In the genomic region with DNA sequence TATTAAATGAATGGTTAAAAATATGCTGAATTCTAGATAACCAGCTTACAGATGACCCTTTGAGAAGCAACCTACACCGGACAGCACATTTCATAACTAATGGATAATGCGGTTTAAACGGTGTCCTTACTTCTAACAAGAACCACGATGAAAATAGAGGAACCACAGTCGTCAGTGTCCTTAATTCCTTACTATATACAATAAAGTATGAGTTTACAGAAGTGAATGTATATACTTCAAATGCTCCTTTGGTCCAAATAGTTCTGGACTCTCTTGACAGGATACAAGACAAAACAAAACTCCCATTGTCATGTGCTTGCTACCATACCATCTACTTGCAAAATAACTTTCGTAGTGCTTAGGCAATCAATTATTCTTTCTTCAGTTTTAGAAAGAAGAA, we compare ENCODE assay signal across 9 cellular contexts. TPM values are rescaled to one million over a fixed set of nuclear protein-coding genes. Genes with fewer than 3 reads are reported as not detected.
DNase-seq lines count a peak whose midpoint lies in the region; ATAC-seq, FAIRE-seq and TF ChIP-seq lines count a peak whose summit lies in the region.
"Had no signal": no experiment of that assay in that cellular context is flagged by ENCODE, and none has a peak within 500 bp of the region (broad histone marks: within the 10 kb centered on the region; RNA-seq: fewer than 3 reads in every experiment).

No MANE protein-coding gene starts in this region.

- in situ Hi-C loops in Panc1 (cut with HindIII; ENCODE audit: low pct_unique_long_range_greater_than_20kb, low sequenced_read_pairs): no loop called here

- TF ChIP-seq CTCF in Panc1 (IDR thresholded peaks at IDR 0.05): no peak
- TF ChIP-seq CTCF in endothelial cell of umbilical vein (IDR thresholded peaks at IDR 0.05; ENCODE audit: extremely low read depth in 1 of 2, insufficient read depth in 1 of 2, low read depth in 1 of 2, low read length in 2 of 2): no peak
- no peak for TF ChIP-seq CTCF in thyroid gland (IDR thresholded peaks at IDR 0.05)

- H3K4me1 ChIP-seq in Panc1 (ENCODE audit: control insufficient read depth, insufficient read depth, low read length): peaks cover 17% of the 10 kb centered on the region
- H3K4me1 ChIP-seq in endothelial cell of umbilical vein (ENCODE audit: control insufficient read depth, extremely low read depth, insufficient read depth, low read length): peaks cover 44% of the 10 kb centered on the region
- H3K4me1 ChIP-seq in thyroid gland: peaks cover 0 to 4% of the 10 kb centered on the region in 2 donors

- TF ChIP-seq POLR2A in endothelial cell of umbilical vein (IDR thresholded peaks at IDR 0.05; ENCODE audit: low read depth, low read length): no peak
- TF ChIP-seq POLR2A in thyroid gland (IDR thresholded peaks at IDR 0.05): no peak

- 87 to 94% methylated on average over 6 of the region's 6 CpGs for WGBS in thyroid gland, 2 donors

- CTCF ChIA-PET in Panc1 (lab: Charles Lee): no interaction called here
- CTCF ChIA-PET in endothelial cell of umbilical vein (lab: Charles Lee): interaction anchor here (0.6 to 2.1 kb wide), 6 partner anchors 65 to 378 kb away, joined by 3 to 13 read pairs (median 3); no protein-coding TSS in a partner anchor

- H3K27ac Mint-ChIP-seq in activated CD4-positive, alpha-beta T cell treated with anti-CD3 and anti-CD28 coated beads, Interleukin-2, amount 10 ng/mL, durations not matched to agents 24 days and 14 days: peak overlapping the region; percentile 81
- peak overlapping the region; percentile 99 for H3K27ac Mint-ChIP-seq in stimulated activated effector memory CD8-positive, alpha-beta T cell treated with anti-CD3 and anti-CD28 coated beads, Interleukin-12 subunit alpha, Interleukin-12 subunit beta, amount 100 ng/mL, for 72 hours

- no peak for DNase-seq in activated CD4-positive, alpha-beta T cell treated with anti-CD3 and anti-CD28 coated beads, Interleukin-2, amount 10 ng/mL, durations not matched to agents 24 days and 14 days
- no peak for DNase-seq in activated CD4-positive, alpha-beta T cell treated with anti-CD3 and anti-CD28 coated beads, Interleukin-2, amount 50 U/mL, for 48 hours
- no peak for DNase-seq in Panc1 (ENCODE audit: low read depth, low spot score)
- no peak for DNase-seq in endothelial cell of umbilical vein (ENCODE audit: low read depth, low spot score)
- DNase-seq in stimulated activated effector memory CD8-positive, alpha-beta T cell treated with anti-CD3 and anti-CD28 coated beads, Interleukin-12 subunit alpha, Interleukin-12 subunit beta, amount 100 ng/mL, for 72 hours (ENCODE audit: low spot score in 2 of 2): no peak
- no peak for DNase-seq in thyroid gland
- DNase-seq in OCI-M2 (lab: John Stamatoyannopoulos, UW; ENCODE audit: unreplicated experiment): no peak
- DNase-seq: GOT3 had no signal

- no peak overlapping the region for H3K9ac ChIP-seq in endothelial cell of umbilical vein (replicated peaks; ENCODE audit: extremely low read depth, insufficient read depth, low read length)

- peaks cover 69% of the 10 kb centered on the region for H3K79me2 ChIP-seq in endothelial cell of umbilical vein (ENCODE audit: control insufficient read depth, insufficient read depth, low read length)

- H3K4me1 Mint-ChIP-seq in activated CD4-positive, alpha-beta T cell treated with anti-CD3 and anti-CD28 coated beads, Interleukin-2, amount 10 ng/mL, durations not matched to agents 24 days and 14 days: peaks cover 54% of the 10 kb centered on the region
- peaks cover 55% of the 10 kb centered on the region for H3K4me1 Mint-ChIP-seq in stimulated activated effector memory CD8-positive, alpha-beta T cell treated with anti-CD3 and anti-CD28 coated beads, Interleukin-12 subunit alpha, Interleukin-12 subunit beta, amount 100 ng/mL, for 72 hours

- H3K9me1 ChIP-seq in endothelial cell of umbilical vein (replicated peaks; ENCODE audit: control insufficient read depth, extremely low read depth, insufficient read depth, low read length): no peaks in the 10 kb centered on the region

- H3K9me3 ChIP-seq in Panc1 (ENCODE audit: control insufficient read depth, insufficient read depth, low read depth, low read length): no peaks in the 10 kb centered on the region
- no peaks in the 10 kb centered on the region for H3K9me3 ChIP-seq in endothelial cell of umbilical vein (replicated peaks; ENCODE audit: control insufficient read depth, insufficient read depth, low read length)
- no peaks in the 10 kb centered on the region for H3K9me3 ChIP-seq in thyroid gland

- H3K36me3 Mint-ChIP-seq in activated CD4-positive, alpha-beta T cell treated with anti-CD3 and anti-CD28 coated beads, Interleukin-2, amount 10 ng/mL, durations not matched to agents 24 days and 14 days (ENCODE audit: low read depth): peaks cover 59% of the 10 kb centered on the region
- peaks cover 87% of the 10 kb centered on the region for H3K36me3 Mint-ChIP-seq in stimulated activated effector memory CD8-positive, alpha-beta T cell treated with anti-CD3 and anti-CD28 coated beads, Interleukin-12 subunit alpha, Interleukin-12 subunit beta, amount 100 ng/mL, for 72 hours

- FAIRE-seq in endothelial cell of umbilical vein (lab: Jason Lieb, UNC): peak; percentile 24

- H3K27me3 Mint-ChIP-seq in activated CD4-positive, alpha-beta T cell treated with anti-CD3 and anti-CD28 coated beads, Interleukin-2, amount 10 ng/mL, durations not matched to agents 24 days and 14 days: no peaks in the 10 kb centered on the region

- intact Hi-C loops in activated CD4-positive, alpha-beta T cell treated with anti-CD3 and anti-CD28 coated beads, Interleukin-2, amount 10 ng/mL, durations not matched to agents 24 days and 14 days (cut with micrococcal nuclease): loop anchor here (2.0 to 10.0 kb wide), 3 partner anchors 28 to 478 kb away; no protein-coding TSS in a partner anchor
- intact Hi-C loops in Panc1 (cut with micrococcal nuclease; ENCODE audit: unreplicated experiment) (loop anchor here (5.0 kb wide), 1 partner anchor 105 kb away; no protein-coding TSS in a partner anchor), endothelial cell of umbilical vein (cut with micrococcal nuclease) (no loop called here), thyroid gland (cut with DNase I) (loop anchor here (10.0 kb wide), 1 partner anchor 142 kb away; no protein-coding TSS in a partner anchor)

- dilution Hi-C loops in endothelial cell of umbilical vein (cut with MboI; ENCODE audit: extremely low pct_ligation_motif_present, low sequenced_read_pairs): no loop called here

- H3K27me3 ChIP-seq in Panc1 (ENCODE audit: control insufficient read depth, insufficient read depth, low read length) (no peaks in the 10 kb centered on the region), endothelial cell of umbilical vein (ENCODE audit: control insufficient read depth in 2 of 2, insufficient read depth in 2 of 2, low read length in 2 of 2) (no peaks in the 10 kb centered on the region), thyroid gland (no peaks in the 10 kb centered on the region)

- H3K9me3 Mint-ChIP-seq in activated CD4-positive, alpha-beta T cell treated with anti-CD3 and anti-CD28 coated beads, Interleukin-2, amount 10 ng/mL, durations not matched to agents 24 days and 14 days: peaks cover 11% of the 10 kb centered on the region
- no peaks in the 10 kb centered on the region for H3K9me3 Mint-ChIP-seq in stimulated activated effector memory CD8-positive, alpha-beta T cell treated with anti-CD3 and anti-CD28 coated beads, Interleukin-12 subunit alpha, Interleukin-12 subunit beta, amount 100 ng/mL, for 72 hours

- POLR2A ChIA-PET in Panc1 (lab: Charles Lee): no interaction called here
- POLR2A ChIA-PET in endothelial cell of umbilical vein (lab: Charles Lee): no interaction called here

- peak overlapping the region; percentile 90 to 93 for H3K4me3 ChIP-seq in Panc1 (ENCODE audit: low read depth in 2 of 2, low read length in 2 of 2)
- peak overlapping the region in 1 of 3 experiments; percentile 94 for H3K4me3 ChIP-seq in endothelial cell of umbilical vein (replicated peaks in 1 of 3; ENCODE audit: insufficient read depth in 1 of 3, low read depth in 1 of 3, low read length in 3 of 3)
- H3K4me3 ChIP-seq in thyroid gland (replicated peaks in 1 of 3): no peak overlapping the region

- H3K4me2 ChIP-seq in endothelial cell of umbilical vein (ENCODE audit: insufficient read depth, low read length): peak overlapping the region; percentile 99

- no peak overlapping the region for H2AFZ ChIP-seq in endothelial cell of umbilical vein (ENCODE audit: low read depth, low read length)

- BruUV-seq in Panc1 (replicated peaks; lab: Mats Ljungman, UMichigan) (no TSS peak), endothelial cell of umbilical vein (replicated peaks; lab: Mats Ljungman, UMichigan) (no TSS peak)

- H3K27ac ChIP-seq in Panc1 (ENCODE audit: low read length) (peak overlapping the region; percentile 73; the same call in 1 of the 2 replicates), endothelial cell of umbilical vein (ENCODE audit: insufficient read depth, low read depth, low read length) (no peak overlapping the region), thyroid gland (no peak overlapping the region)

- peaks cover 9% of the 10 kb centered on the region for H4K20me1 ChIP-seq in endothelial cell of umbilical vein (replicated peaks; ENCODE audit: control insufficient read depth, extremely low read depth, insufficient read depth, low read length)

- H3K4me3 Mint-ChIP-seq in activated CD4-positive, alpha-beta T cell treated with anti-CD3 and anti-CD28 coated beads, Interleukin-2, amount 10 ng/mL, durations not matched to agents 24 days and 14 days: peak overlapping the region; percentile 89
- peak overlapping the region; percentile 87 for H3K4me3 Mint-ChIP-seq in stimulated activated effector memory CD8-positive, alpha-beta T cell treated with anti-CD3 and anti-CD28 coated beads, Interleukin-12 subunit alpha, Interleukin-12 subunit beta, amount 100 ng/mL, for 72 hours

- ATAC-seq in Panc1 (no peak), GM21529 (IDR thresholded peaks at IDR 0.05; ENCODE audit: unreplicated experiment) (no peak)
- ATAC-seq in stimulated activated effector memory CD8-positive, alpha-beta T cell treated with anti-CD3 and anti-CD28 coated beads, Interleukin-12 subunit alpha, Interleukin-12 subunit beta, amount 100 ng/mL, for 72 hours: no peak

- H3K36me3 ChIP-seq in Panc1 (ENCODE audit: control insufficient read depth, insufficient read depth, low read length) (peaks cover 4% of the 10 kb centered on the region), endothelial cell of umbilical vein (ENCODE audit: control insufficient read depth in 2 of 2, extremely low read depth in 1 of 2, insufficient read depth in 2 of 2, low read length in 2 of 2) (peaks cover 0 to 3% of the 10 kb centered on the region in 2 experiments), thyroid gland (no peaks in the 10 kb centered on the region)

RNA-seq across cellular contexts. Expression of gene NAMPT, which starts 2.4 kb away (rescaled TPM):
- 480 and 484 TPM in 2 replicates for total RNA-seq in activated CD4-positive, alpha-beta T cell treated with anti-CD3 and anti-CD28 coated beads, Interleukin-2, amount 10 ng/mL, durations not matched to agents 24 days and 14 days
- total RNA-seq in Panc1 (2021; ENCODE audit: unreplicated experiment): 80.8 TPM
- 23.0 TPM for polyA plus RNA-seq in Panc1 (2012; ENCODE audit: insufficient read length)
- 113 and 133 TPM in 2 replicates for total RNA-seq in endothelial cell of umbilical vein
- polyA plus RNA-seq in endothelial cell of umbilical vein: 13.6 and 17.5 TPM in 2 replicates
- 30.4 and 30.6 TPM in 2 replicates for polyA plus RNA-seq in endothelial cell of umbilical vein (2011; cell fraction: cytosol; rRNA removed)
- 39.2 and 62.2 TPM in 2 replicates for polyA plus RNA-seq in endothelial cell of umbilical vein (2011; cell fraction: nucleus; rRNA removed)
- polyA plus RNA-seq in endothelial cell of umbilical vein (2012): 145 and 151 TPM in 2 replicates
- 33.0 and 45.3 TPM in 2 replicates for polyA minus RNA-seq in endothelial cell of umbilical vein
- polyA minus RNA-seq in endothelial cell of umbilical vein (2011; cell fraction: cytosol; rRNA and poly(A)+ RNA removed): 46.0 TPM
- polyA minus RNA-seq in endothelial cell of umbilical vein (2011; cell fraction: nucleus; rRNA and poly(A)+ RNA removed): 152 and 226 TPM in 2 replicates
- 100 to 1,000 TPM in 2 of 4 donors, 10 to 100 TPM in 2; 60.5 to 299 (median 121) TPM for total RNA-seq in thyroid gland

Comparison
In these comparisons a context has a peak if more than half of its experiments do, and no peak if none do; other contexts are left out.
1. H3K4me3 ChIP-seq: peak in Panc1 (2 of 2); none in thyroid gland (0 of 3).